In genomic region chr1:74253243-74253824, GRCh38 we compare ENCODE assay signal across 10 cellular contexts. TPM values are rescaled to one million over a fixed set of nuclear protein-coding genes. Genes with fewer than 3 reads are reported as not detected.
DNase-seq lines count a peak whose midpoint lies in the region; ATAC-seq and TF ChIP-seq lines count a peak whose summit lies in the region.
"Not testable (repeated sequence)": the region's sequence is repeated elsewhere in the genome, so short reads cannot be mapped to it uniquely, and the experiment has no call there.
"Had no signal": no experiment of that assay in that cellular context is flagged by ENCODE, and none has a peak within 500 bp of the region (broad histone marks: within the 10 kb centered on the region; RNA-seq: fewer than 3 reads in every experiment).

No MANE protein-coding gene starts in this region.

- not testable (repeated sequence) for H3K27me3 Mint-ChIP-seq in stimulated activated memory B cell treated with anti-CD40 and anti-IgM and Interleukin-4, amounts not matched to agents 10 μg/mL and 1 μg/mL and 100 μg/mL, for 72 hours

- DNase-seq in RWPE2 (ENCODE audit: low spot score) = peak; percentile 26
- peak; percentile 30 for DNase-seq in Right ventricle myocardium superior
- DNase-seq in left ventricle myocardium superior = peak; percentile 15
- peak; percentile 19 to 66 for DNase-seq in left lung
- DNase-seq in posterior vena cava (ENCODE audit: low spot score) = peak; percentile 72

- not testable (repeated sequence) for H3K27me3 ChIP-seq in RWPE2 (ENCODE audit: insufficient read depth, poor library complexity, severe bottlenecking); left lung

- H3K27ac ChIP-seq in RWPE2 (ENCODE audit: poor library complexity, severe bottlenecking); left lung: not testable (repeated sequence)

- not testable (repeated sequence) for H3K4me3 ChIP-seq in RWPE2 (ENCODE audit: severe bottlenecking); left lung

- not testable (repeated sequence) for H3K4me1 Mint-ChIP-seq in stimulated activated memory B cell treated with anti-CD40 and anti-IgM and Interleukin-4, amounts not matched to agents 10 μg/mL and 1 μg/mL and 100 μg/mL, for 72 hours

- H3K4me1 ChIP-seq in RWPE2 (ENCODE audit: insufficient read depth, poor library complexity, severe bottlenecking); left lung: not testable (repeated sequence)

- H3K9me3 Mint-ChIP-seq in stimulated activated memory B cell treated with anti-CD40 and anti-IgM and Interleukin-4, amounts not matched to agents 10 μg/mL and 1 μg/mL and 100 μg/mL, for 72 hours = not testable (repeated sequence)

- H3K4me3 Mint-ChIP-seq in stimulated activated memory B cell treated with anti-CD40 and anti-IgM and Interleukin-4, amounts not matched to agents 10 μg/mL and 1 μg/mL and 100 μg/mL, for 72 hours = not testable (repeated sequence)

- H3K9me3 ChIP-seq in RWPE2 (ENCODE audit: severe bottlenecking); left lung: not testable (repeated sequence)

- not testable (repeated sequence) for ATAC-seq in RWPE2 (ENCODE audit: low read depth); Right ventricle myocardium superior (ENCODE audit: poor library complexity); left lung
- peak; percentile 12 for ATAC-seq in left ventricle myocardium superior
- ATAC-seq in stimulated activated memory B cell treated with anti-CD40 and anti-IgM and Interleukin-4, amounts not matched to agents 10 μg/mL and 1 μg/mL and 100 μg/mL, for 72 hours = peak; percentile 31

- intact Hi-C loops in Right ventricle myocardium superior (cut with DNase I); left ventricle myocardium superior (cut with micrococcal nuclease); left lung (cut with DNase I); posterior vena cava (cut with DNase I): not testable (repeated sequence)

- not testable (repeated sequence) for H3K36me3 ChIP-seq in RWPE2 (ENCODE audit: low read depth); left lung

- H3K27ac Mint-ChIP-seq in stimulated activated memory B cell treated with anti-CD40 and anti-IgM and Interleukin-4, amounts not matched to agents 10 μg/mL and 1 μg/mL and 100 μg/mL, for 72 hours = not testable (repeated sequence)

- not testable (repeated sequence) for H3K36me3 Mint-ChIP-seq in stimulated activated memory B cell treated with anti-CD40 and anti-IgM and Interleukin-4, amounts not matched to agents 10 μg/mL and 1 μg/mL and 100 μg/mL, for 72 hours

- TF ChIP-seq CTCF in RWPE2 (IDR thresholded peaks at IDR 0.05; ENCODE audit: poor library complexity, severe bottlenecking); left lung (IDR thresholded peaks at IDR 0.05): not testable (repeated sequence)

RNA-seq across cellular contexts. Expression of gene TNNI3K, which starts 18.1 kb away (rescaled TPM):
- total RNA-seq in Right ventricle myocardium superior (84.6 TPM), left ventricle myocardium superior (93.4 TPM), left lung (1 to 10 TPM in 1 of 2 donors, under 1 TPM in 1; 0.61 to 1.6 TPM), posterior vena cava (1 to 10 TPM; 5.2 to 6.4 TPM)
- total RNA-seq: Caco-2; CD4-positive, CD25-positive, alpha-beta regulatory T cell; HFFc6 had no signal

RNA-seq across cellular contexts. Expression of gene FPGT, which starts 55.3 kb away (rescaled TPM):
- total RNA-seq in Right ventricle myocardium superior (12.7 TPM), left ventricle myocardium superior (12.2 TPM), left lung (10 to 100 TPM; 20.9 to 23.6 TPM), posterior vena cava (10 to 100 TPM; 16.6 to 22.6 TPM)

RNA-seq across cellular contexts. Expression of gene LRRIQ3, which starts 55.4 kb away (rescaled TPM):
- total RNA-seq in Right ventricle myocardium superior (0.43 TPM), left ventricle myocardium superior (0.35 TPM), left lung (1 to 10 TPM in 1 of 2 donors, under 1 TPM in 1; 0.61 to 1.0 TPM), posterior vena cava (under 1 TPM; 0.37 to 0.71 TPM)
- total RNA-seq: CD8-positive, alpha-beta T cell had no signal

Comparison
In these comparisons a context has a peak if more than half of its experiments do, and no peak if none do; other contexts are left out.
1. DNase-seq: peak in every context shown above with its lines; median percentile 72 in posterior vena cava; 42 in left lung; 30 in Right ventricle myocardium superior; 26 in RWPE2; 15 in left ventricle myocardium superior.
2. RNA of gene TNNI3K, which starts 18.1 kb away (total RNA-seq): 93.4 TPM in left ventricle myocardium superior (single experiment) and 84.6 TPM in Right ventricle myocardium superior (single experiment); 5.2 to 6.4 TPM in posterior vena cava and 0.61 to 1.6 TPM in left lung; every median in the first group is over 10 times any median in the second.